6 cellular contexts compared by ENCODE assay signal in genomic region chr12:42440608-42441007, GRCh38.
"Had no signal": no experiment of that assay in that cellular context is flagged by ENCODE, and none has a peak within 500 bp of the region (broad histone marks: within the 10 kb centered on the region; RNA-seq: fewer than 3 reads in every experiment).

No MANE protein-coding gene starts in this region.

- H3K27ac Mint-ChIP-seq: GM23338, HFFc6 had no signal

- ATAC-seq: GM23338, HCT116 had no signal

- H3K4me3 Mint-ChIP-seq: GM23338, H9, HFFc6 had no signal

- H3K9me3 Mint-ChIP-seq: HFFc6 had no signal

- DNase-seq: H9, HFFc6, IMR-90, KBM-7 had no signal
